Comparison of ENCODE assay signal across 11 cellular contexts in genomic region chr9:127005770-127006314, GRCh38.
A peak's percentile ranks its signal among the peaks of the same experiment; 100 is the strongest.
DNase-seq lines count a peak whose midpoint lies in the region; ATAC-seq, FAIRE-seq and TF ChIP-seq lines count a peak whose summit lies in the region.
"Had no signal": no experiment of that assay in that cellular context is flagged by ENCODE, and none has a peak within 500 bp of the region (broad histone marks: within the 10 kb centered on the region; RNA-seq: fewer than 3 reads in every experiment).

No MANE protein-coding gene starts in this region.

- H3K27me3 Mint-ChIP-seq in CD4-positive, CD25-positive, alpha-beta regulatory T cell: no peaks in the 10 kb centered on the region
- H3K27me3 Mint-ChIP-seq in astrocyte (ENCODE audit: low read depth, unreplicated experiment) (peaks cover under 1% of the 10 kb centered on the region), GM23338 (ENCODE audit: insufficient read depth, low read depth, poor library complexity) (peaks cover 1% of the 10 kb centered on the region)

- no peak for ATAC-seq in CD4-positive, CD25-positive, alpha-beta regulatory T cell (ENCODE audit: low read depth in 2 of 2)
- ATAC-seq in GM19351 (IDR thresholded peaks at IDR 0.05; ENCODE audit: unreplicated experiment) (peak; percentile 29), HG03064 (IDR thresholded peaks at IDR 0.05; ENCODE audit: low read depth, unreplicated experiment) (peak; percentile 13), HG03139 (IDR thresholded peaks at IDR 0.05; ENCODE audit: unreplicated experiment) (no peak), GM23338 (no peak)
- ATAC-seq: foreskin keratinocyte had no signal

- no peaks in the 10 kb centered on the region for H3K9me2 ChIP-seq in GM23338 (ENCODE audit: insufficient read depth)

- no peaks in the 10 kb centered on the region for H3K79me2 ChIP-seq in astrocyte (ENCODE audit: insufficient read depth, low read length)
- no peaks in the 10 kb centered on the region for H3K79me2 ChIP-seq in GM23338 (replicated peaks; ENCODE audit: insufficient read depth)

- no peaks in the 10 kb centered on the region for H3K9me3 ChIP-seq in CD4-positive, CD25-positive, alpha-beta regulatory T cell (ENCODE audit: control insufficient read depth in 2 of 2, low read length in 2 of 2)
- no peaks in the 10 kb centered on the region for H3K9me3 ChIP-seq in astrocyte (ENCODE audit: insufficient read depth, low read depth, low read length)
- H3K9me3 ChIP-seq: neutrophil had no signal

- H3K4me2 ChIP-seq in astrocyte (ENCODE audit: low read length) (peak overlapping the region; percentile 22), GM23338 (no peak overlapping the region)

- H3K27me3 ChIP-seq in CD4-positive, CD25-positive, alpha-beta regulatory T cell (ENCODE audit: control insufficient read depth, insufficient read depth, low read length): no peaks in the 10 kb centered on the region
- H3K27me3 ChIP-seq in astrocyte (ENCODE audit: insufficient read depth, low read length) (peaks cover 4% of the 10 kb centered on the region), GM23338 (ENCODE audit: insufficient read depth) (no peaks in the 10 kb centered on the region)

- peaks cover 14 to 27% (median 20%) of the 10 kb centered on the region in 4 donors for H3K4me1 Mint-ChIP-seq in CD4-positive, CD25-positive, alpha-beta regulatory T cell
- H3K4me1 Mint-ChIP-seq in astrocyte (ENCODE audit: low read depth, unreplicated experiment) (peaks cover 6% of the 10 kb centered on the region), GM23338 (no peaks in the 10 kb centered on the region; the same call in 2 of the 3 replicates)

- H3K27ac ChIP-seq in CD4-positive, CD25-positive, alpha-beta regulatory T cell (ENCODE audit: insufficient read depth, low read length, poor library complexity, severe bottlenecking): peak overlapping the region; percentile 72
- no peak overlapping the region for H3K27ac ChIP-seq in astrocyte (ENCODE audit: low read depth, low read length)
- no peak overlapping the region for H3K27ac ChIP-seq in GM23338 (ENCODE audit: low read depth)
- H3K27ac ChIP-seq: foreskin keratinocyte, neutrophil, VCaP had no signal

- no peak for FAIRE-seq in astrocyte (lab: Jason Lieb, UNC)

- no peak overlapping the region for H3K9ac ChIP-seq in astrocyte (ENCODE audit: low read length)

- TF ChIP-seq CTCF in astrocyte (IDR thresholded peaks at IDR 0.05; ENCODE audit: insufficient read depth, low read depth, low read length) (no peak), GM23338 (conservative IDR thresholded peaks at IDR 0.05; ENCODE audit: low read depth in 2 of 2) (no peak)

- peaks cover 18% of the 10 kb centered on the region for H3K4me1 ChIP-seq in CD4-positive, CD25-positive, alpha-beta regulatory T cell (ENCODE audit: control insufficient read depth, insufficient read depth, low read length, poor library complexity, severe bottlenecking)
- H3K4me1 ChIP-seq in astrocyte (ENCODE audit: insufficient read depth, low read length) (peaks cover 13% of the 10 kb centered on the region), GM23338 (ENCODE audit: insufficient read depth) (no peaks in the 10 kb centered on the region)
- H3K4me1 ChIP-seq: foreskin keratinocyte had no signal

- H3K4me3 Mint-ChIP-seq in CD4-positive, CD25-positive, alpha-beta regulatory T cell: peak overlapping the region in 2 of 4 donors; percentile 21 to 54
- H3K4me3 Mint-ChIP-seq in astrocyte (ENCODE audit: unreplicated experiment): no peak overlapping the region
- H3K4me3 Mint-ChIP-seq in GM23338: no peak overlapping the region

- no peak for DNase-seq in CD4-positive, CD25-positive, alpha-beta regulatory T cell
- DNase-seq in astrocyte (ENCODE audit: low read depth) (no peak), hepatic stellate cell (ENCODE audit: low spot score) (no peak), OCI-M1 (lab: John Stamatoyannopoulos, UW) (no peak), GM23338 (ENCODE audit: low spot score) (no peak)

- no peaks in the 10 kb centered on the region for H3K36me3 Mint-ChIP-seq in CD4-positive, CD25-positive, alpha-beta regulatory T cell
- H3K36me3 Mint-ChIP-seq in astrocyte (ENCODE audit: low read depth, unreplicated experiment) (no peaks in the 10 kb centered on the region), GM23338 (ENCODE audit: low read depth) (no peaks in the 10 kb centered on the region)

- H3K27ac Mint-ChIP-seq in CD4-positive, CD25-positive, alpha-beta regulatory T cell: peak overlapping the region; percentile 74 to 90 (median 78)
- H3K27ac Mint-ChIP-seq in astrocyte (ENCODE audit: unreplicated experiment) (no peak overlapping the region), GM23338 (no peak overlapping the region)

- H3F3A ChIP-seq in GM23338 (replicated peaks; ENCODE audit: low read depth): no peaks in the 10 kb centered on the region

- no peaks in the 10 kb centered on the region for H3K36me3 ChIP-seq in CD4-positive, CD25-positive, alpha-beta regulatory T cell (ENCODE audit: control insufficient read depth, insufficient read depth, low read length)
- H3K36me3 ChIP-seq in astrocyte (ENCODE audit: insufficient read depth, low read length): no peaks in the 10 kb centered on the region
- no peaks in the 10 kb centered on the region for H3K36me3 ChIP-seq in GM23338 (ENCODE audit: insufficient read depth)
- H3K36me3 ChIP-seq: neutrophil had no signal

- H3K4me3 ChIP-seq in CD4-positive, CD25-positive, alpha-beta regulatory T cell (ENCODE audit: low read depth, low read length): peak overlapping the region; percentile 59
- no peak overlapping the region for H3K4me3 ChIP-seq in astrocyte (ENCODE audit: insufficient read depth, low read depth, low read length)
- no peak overlapping the region for H3K4me3 ChIP-seq in GM23338

- H4K20me1 ChIP-seq in astrocyte (ENCODE audit: insufficient read depth, low read length) (no peaks in the 10 kb centered on the region), GM23338 (replicated peaks; ENCODE audit: insufficient read depth) (no peaks in the 10 kb centered on the region; the same call in 1 of the 2 replicates)

- no peaks in the 10 kb centered on the region for H3K9me3 Mint-ChIP-seq in CD4-positive, CD25-positive, alpha-beta regulatory T cell
- H3K9me3 Mint-ChIP-seq in astrocyte (ENCODE audit: unreplicated experiment) (no peaks in the 10 kb centered on the region), GM23338 (no peaks in the 10 kb centered on the region)

- H2AFZ ChIP-seq in astrocyte (ENCODE audit: low read depth, low read length) (no peak overlapping the region), GM23338 (no peak overlapping the region)

TF ChIP-seq in GM23338, 12 proteins besides CTCF, POLR2A, EP300 and RAD21 (continues in another document):
- TF ChIP-seq CREB1 (CRISPR knock-in tag; IDR thresholded peaks at IDR 0.05; ENCODE audit: low read depth) (no peak), NANOG (IDR thresholded peaks at IDR 0.05; ENCODE audit: borderline replicate concordance) (no peak), JUNB (IDR thresholded peaks at IDR 0.05; ENCODE audit: unreplicated experiment) (no peak), POLR2AphosphoS5 (IDR thresholded peaks at IDR 0.05; ENCODE audit: low read depth) (no peak)
- TF ChIP-seq, protein P1, sequence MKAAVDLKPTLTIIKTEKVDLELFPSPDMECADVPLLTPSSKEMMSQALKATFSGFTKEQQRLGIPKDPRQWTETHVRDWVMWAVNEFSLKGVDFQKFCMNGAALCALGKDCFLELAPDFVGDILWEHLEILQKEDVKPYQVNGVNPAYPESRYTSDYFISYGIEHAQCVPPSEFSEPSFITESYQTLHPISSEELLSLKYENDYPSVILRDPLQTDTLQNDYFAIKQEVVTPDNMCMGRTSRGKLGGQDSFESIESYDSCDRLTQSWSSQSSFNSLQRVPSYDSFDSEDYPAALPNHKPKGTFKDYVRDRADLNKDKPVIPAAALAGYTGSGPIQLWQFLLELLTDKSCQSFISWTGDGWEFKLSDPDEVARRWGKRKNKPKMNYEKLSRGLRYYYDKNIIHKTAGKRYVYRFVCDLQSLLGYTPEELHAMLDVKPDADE (IDR thresholded peaks at IDR 0.05): no peak

Comparison
In these comparisons a context has a peak if more than half of its experiments do, and no peak if none do; other contexts are left out.
1. ATAC-seq: peak in GM19351 (single experiment) and HG03064 (single experiment); none in CD4-positive, CD25-positive, alpha-beta regulatory T cell (0 of 2), HG03139 (single experiment) and GM23338 (single experiment).
2. H3K27ac Mint-ChIP-seq: peak in CD4-positive, CD25-positive, alpha-beta regulatory T cell (3 of 3); none in astrocyte (single experiment) and GM23338 (single experiment).